31 cellular contexts compared by ENCODE assay signal in the genomic region with DNA sequence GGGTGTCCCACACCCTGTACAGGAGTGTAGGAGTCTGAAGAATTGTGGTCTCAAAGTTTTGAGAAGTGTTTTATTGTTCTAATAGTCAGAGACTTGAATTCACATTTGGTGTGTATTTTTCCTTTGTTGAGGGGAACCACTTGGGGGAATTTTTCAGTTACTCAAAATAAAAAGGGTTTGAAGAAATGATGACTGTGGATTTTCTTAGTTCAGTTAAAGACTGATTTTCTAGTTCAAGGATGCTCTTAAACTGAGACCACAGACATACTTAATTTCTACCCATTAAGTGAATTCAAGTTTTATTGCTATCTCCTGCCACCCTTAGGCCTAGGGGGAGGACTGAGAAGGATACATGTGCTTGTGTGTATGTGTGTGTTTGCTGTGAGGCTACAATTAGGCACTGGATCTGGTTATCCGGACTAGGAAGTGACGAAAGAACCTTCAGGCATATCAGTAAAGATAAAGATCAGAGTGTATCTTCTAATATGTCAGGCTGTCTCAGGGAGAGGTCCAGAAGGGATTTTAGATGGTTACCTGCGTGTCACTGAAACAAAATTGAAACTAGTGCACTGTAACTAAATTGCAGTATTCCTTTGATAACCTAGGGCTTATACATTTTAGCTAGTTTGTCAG.
"Had no signal": no experiment of that assay in that cellular context is flagged by ENCODE, and none has a peak within 500 bp of the region (broad histone marks: within the 10 kb centered on the region; RNA-seq: fewer than 3 reads in every experiment).

No MANE protein-coding gene starts in this region.

- H3K4me3 ChIP-seq: adrenal gland, body of pancreas, esophagus muscularis mucosa, gastrocnemius medialis, heart left ventricle had no signal

- DNase-seq: activated CD4-positive, alpha-beta memory T cell treated with anti-CD3 and anti-CD28 coated beads for 36 hours; activated CD4-positive, alpha-beta T cell treated with anti-CD3 and anti-CD28 coated beads for 36 hours; activated CD4-positive, alpha-beta T cell treated with anti-CD3 and anti-CD28 coated beads, Interleukin-2, amount 10 ng/mL, durations not matched to agents 24 days and 14 days; activated CD4-positive, CD25-positive, alpha-beta regulatory T cell; activated CD4-positive, CD25-positive, alpha-beta regulatory T cell treated with anti-CD3 and anti-CD28 coated beads, Interleukin-2, amount 50 U/mL, for 72 hours; activated CD8-positive, alpha-beta memory T cell treated with anti-CD3 and anti-CD28 coated beads, Interleukin-2, amount 10 ng/mL, durations not matched to agents 7 days and 5 days; activated CD8-positive, alpha-beta memory T cell treated with anti-CD3 and anti-CD28 coated beads, Interleukin-2, amount 50 U/mL, for 4 hours; activated CD8-positive, alpha-beta T cell treated with anti-CD3 and anti-CD28 coated beads, Interleukin-2, amount 10 ng/mL, durations not matched to agents 7 days and 5 days; activated effector memory CD4-positive, alpha-beta T cell treated with anti-CD3 and anti-CD28 coated beads, Interleukin-2, amount 50 U/mL, for 16 hours; activated naive CD4-positive, alpha-beta T cell treated with anti-CD3 and anti-CD28 coated beads for 36 hours; activated naive CD8-positive, alpha-beta T cell treated with anti-CD3 and anti-CD28 coated beads for 36 hours; activated naive CD8-positive, alpha-beta T cell treated with anti-CD3 and anti-CD28 coated beads, Interleukin-2, amount 50 U/mL, for 24 hours; activated T-cell treated with anti-CD3 and anti-CD28 coated beads, Interleukin-2, amount 50 U/mL, for 1 hour; activated T-cell treated with anti-CD3 and anti-CD28 coated beads, Interleukin-2, amount 50 U/mL, for 48 hours; adrenal gland; amygdala; aorta; body of pancreas; caudate nucleus; cortex of kidney; dermis blood vessel endothelial cell; effector CD4-positive, alpha-beta T cell; effector memory CD8-positive, alpha-beta T cell; erythroblast; foreskin keratinocyte; gastrocnemius medialis; glutamatergic neuron; heart left ventricle; T-helper 2 cell had no signal

- H3K36me3 ChIP-seq: adrenal gland, esophagus muscularis mucosa, gastrocnemius medialis, heart left ventricle had no signal

- H3K9me3 ChIP-seq: adrenal gland, body of pancreas, esophagus muscularis mucosa, gastrocnemius medialis had no signal

- ATAC-seq: activated CD4-positive, alpha-beta T cell treated with anti-CD3 and anti-CD28 coated beads for 36 hours; activated CD8-positive, alpha-beta memory T cell treated with anti-CD3 and anti-CD28 coated beads, Interleukin-2, amount 10 ng/mL, durations not matched to agents 7 days and 5 days; activated CD8-positive, alpha-beta T cell treated with anti-CD3 and anti-CD28 coated beads, Interleukin-2, amount 10 ng/mL, durations not matched to agents 7 days and 5 days; activated naive CD8-positive, alpha-beta T cell treated with anti-CD3 and anti-CD28 coated beads, Interleukin-2, amount 50 U/mL, for 24 hours; body of pancreas; effector memory CD8-positive, alpha-beta T cell; foreskin keratinocyte; gastrocnemius medialis; heart left ventricle had no signal

- H3K4me1 ChIP-seq: adrenal gland, body of pancreas, esophagus muscularis mucosa, gastrocnemius medialis, heart left ventricle had no signal

- FAIRE-seq: colon had no signal

- H3K27me3 ChIP-seq: adrenal gland, body of pancreas, esophagus muscularis mucosa, foreskin keratinocyte, gastrocnemius medialis, heart left ventricle had no signal

- H3K27ac ChIP-seq: adrenal gland, body of pancreas, esophagus muscularis mucosa, foreskin keratinocyte, gastrocnemius medialis, heart left ventricle had no signal
